ENCODE assay signal across 1 cellular context in genomic region chr3:132418916-132419315, GRCh38.
TF ChIP-seq lines count a peak whose summit lies in the region.

No MANE protein-coding gene starts in this region.

TF ChIP-seq in GM12878, 131 proteins besides CTCF, POLR2A, EP300 and RAD21 (continued from another document):
- TF ChIP-seq ZBTB4 (CRISPR knock-in tag; IDR thresholded peaks at IDR 0.05) (no peak), SMAD1 (IDR thresholded peaks at IDR 0.05; ENCODE audit: low read depth, partially characterized antibody) (no peak), CBFB (IDR thresholded peaks at IDR 0.05; ENCODE audit: low read depth) (no peak), IKZF1 (conservative IDR thresholded peaks at IDR 0.05) (no peak)
